ENCODE assay signal across 2 cellular contexts in genomic region chr10:118730699-118731456, GRCh38.
TF ChIP-seq lines count a peak whose summit lies in the region.

No MANE protein-coding gene starts in this region.

TF ChIP-seq in liver, 16 proteins besides CTCF, POLR2A, EP300 and RAD21 (continued from another document):
- no peak for TF ChIP-seq EGR1 (IDR thresholded peaks at IDR 0.05; ENCODE audit: low read depth in 2 of 2)
- TF ChIP-seq YY1 (IDR thresholded peaks at IDR 0.05) = no peak
TF ChIP-seq in liver: peak in this region for 2.

TF ChIP-seq in HepG2, 621 proteins besides CTCF, POLR2A, EP300 and RAD21 (continued from another document):
- TF ChIP-seq ZNF770 (CRISPR knock-in tag; IDR thresholded peaks at IDR 0.05) (no peak), JUN (CRISPR knock-in tag; IDR thresholded peaks at IDR 0.05) (no peak), ZFAT (CRISPR knock-in tag; conservative IDR thresholded peaks at IDR 0.05) (no peak), KLF6 (CRISPR knock-in tag; IDR thresholded peaks at IDR 0.05) (no peak), NR2F2 (IDR thresholded peaks at IDR 0.05; ENCODE audit: borderline replicate concordance, low read depth) (no peak), TEAD2 (CRISPR knock-in tag; IDR thresholded peaks at IDR 0.05) (no peak), FIP1L1 (IDR thresholded peaks at IDR 0.05; ENCODE audit: borderline replicate concordance, insufficient read depth, low read depth, low read length) (no peak), KLF12 (CRISPR knock-in tag; IDR thresholded peaks at IDR 0.05; ENCODE audit: borderline replicate concordance) (no peak), FUBP1 (CRISPR knock-in tag; IDR thresholded peaks at IDR 0.05; ENCODE audit: borderline replicate concordance) (no peak), GATAD1 (CRISPR knock-in tag; IDR thresholded peaks at IDR 0.05) (no peak), DR1 (CRISPR knock-in tag; IDR thresholded peaks at IDR 0.05) (no peak), ZNF775 (CRISPR knock-in tag; IDR thresholded peaks at IDR 0.05; ENCODE audit: borderline replicate concordance) (no peak), FOXA3 (CRISPR knock-in tag; IDR thresholded peaks at IDR 0.05) (no peak), MIXL1 (CRISPR knock-in tag; IDR thresholded peaks at IDR 0.05) (no peak), ZNF781 (CRISPR knock-in tag; IDR thresholded peaks at IDR 0.05; ENCODE audit: borderline replicate concordance, not compliant biosample characterization) (no peak), ZNF704 (CRISPR knock-in tag; IDR thresholded peaks at IDR 0.05; ENCODE audit: borderline replicate concordance) (no peak), ZNF792 (CRISPR knock-in tag; IDR thresholded peaks at IDR 0.05) (no peak), ZNF615 (CRISPR knock-in tag; IDR thresholded peaks at IDR 0.05; ENCODE audit: borderline replicate concordance) (no peak)
